19 cellular contexts compared by ENCODE assay signal in the genomic region with DNA sequence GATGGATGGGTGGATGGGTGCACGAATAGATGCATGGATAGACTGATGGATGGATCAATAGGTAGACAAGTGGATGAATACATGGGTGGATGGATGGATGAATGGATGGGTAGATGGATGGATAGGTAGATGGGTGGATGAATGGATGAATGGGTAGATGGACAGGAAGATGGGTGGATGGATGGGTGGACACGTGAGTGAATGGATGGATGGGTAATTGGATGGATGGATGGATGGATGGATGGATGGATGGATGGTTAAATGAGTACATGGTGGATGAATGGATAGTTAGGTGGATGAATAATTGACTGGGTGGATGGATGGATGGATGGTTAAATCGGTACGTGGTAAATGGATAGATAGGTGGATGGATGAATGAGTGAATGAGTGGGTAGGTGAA.
"Had no signal": no experiment of that assay in that cellular context is flagged by ENCODE, and none has a peak within 500 bp of the region (broad histone marks: within the 10 kb centered on the region; RNA-seq: fewer than 3 reads in every experiment).

No MANE protein-coding gene starts in this region.

- H3K4me3 ChIP-seq: SJSA1, SK-N-MC had no signal

- H3K4me2 ChIP-seq: KMS-11 had no signal

- H3K27me3 ChIP-seq: SJSA1 had no signal

- H3K9ac ChIP-seq: KMS-11 had no signal

- DNase-seq: Kasumi-1, MM.1S, NCI-H1092 treated with DMSO at 0.1 percent for 48 hours, NCI-H1436, NCI-H187, NCI-H2029 treated with DMSO at 0.1 percent for 48 hours, NCI-H2171, NCI-H226, NCI-H446, NCI-H510A, NCI-H524 treated with DMSO at 0.1 percent for 48 hours, NCI-H69, NCI-H774, Right ventricle myocardium superior, RPMI8226, SIG-M5 had no signal

- H3K36me3 ChIP-seq: SJSA1 had no signal

- H3K27ac ChIP-seq: KMS-11, SJSA1, SK-N-MC had no signal
